In the genomic region with DNA sequence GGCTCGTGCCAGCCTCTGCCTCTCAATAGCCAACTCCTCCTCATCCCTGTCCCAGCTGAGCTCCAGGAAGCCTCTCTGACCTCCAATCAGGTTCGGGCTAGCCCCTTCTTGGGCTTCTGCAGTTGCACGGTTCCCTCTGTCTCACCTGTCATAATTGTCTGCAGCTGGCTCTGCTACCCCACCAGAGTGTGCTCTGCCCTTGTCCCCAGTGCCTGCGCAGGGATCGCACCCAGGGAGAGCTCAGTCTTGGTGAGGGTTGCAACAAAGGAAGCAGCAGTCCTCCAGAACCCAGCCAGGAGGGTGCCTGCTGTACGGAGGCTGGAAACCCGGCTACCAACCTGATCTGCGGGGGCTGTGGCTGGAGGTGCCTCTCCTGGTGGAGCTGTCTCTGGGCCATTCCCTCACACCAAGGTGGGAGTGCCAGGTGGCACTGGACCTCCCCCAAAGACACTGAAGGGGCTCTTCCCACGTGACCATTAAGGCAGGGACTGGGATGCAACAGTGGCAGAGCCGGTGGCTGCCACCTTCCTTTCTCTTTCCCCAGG, we compare ENCODE assay signal across 1 cellular context.
TF ChIP-seq lines count a peak whose summit lies in the region.

No MANE protein-coding gene starts in this region.

TF ChIP-seq in K562, 482 proteins besides CTCF, POLR2A, EP300 and RAD21 (continued from another document):
- TF ChIP-seq, protein P1, sequence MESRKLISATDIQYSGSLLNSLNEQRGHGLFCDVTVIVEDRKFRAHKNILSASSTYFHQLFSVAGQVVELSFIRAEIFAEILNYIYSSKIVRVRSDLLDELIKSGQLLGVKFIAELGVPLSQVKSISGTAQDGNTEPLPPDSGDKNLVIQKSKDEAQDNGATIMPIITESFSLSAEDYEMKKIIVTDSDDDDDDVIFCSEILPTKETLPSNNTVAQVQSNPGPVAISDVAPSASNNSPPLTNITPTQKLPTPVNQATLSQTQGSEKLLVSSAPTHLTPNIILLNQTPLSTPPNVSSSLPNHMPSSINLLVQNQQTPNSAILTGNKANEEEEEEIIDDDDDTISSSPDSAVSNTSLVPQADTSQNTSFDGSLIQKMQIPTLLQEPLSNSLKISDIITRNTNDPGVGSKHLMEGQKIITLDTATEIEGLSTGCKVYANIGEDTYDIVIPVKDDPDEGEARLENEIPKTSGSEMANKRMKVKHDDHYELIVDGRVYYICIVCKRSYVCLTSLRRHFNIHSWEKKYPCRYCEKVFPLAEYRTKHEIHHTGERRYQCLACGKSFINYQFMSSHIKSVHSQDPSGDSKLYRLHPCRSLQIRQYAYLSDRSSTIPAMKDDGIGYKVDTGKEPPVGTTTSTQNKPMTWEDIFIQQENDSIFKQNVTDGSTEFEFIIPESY (CRISPR knock-in tag; IDR thresholded peaks at IDR 0.05): no peak
- TF ChIP-seq, protein P2, sequence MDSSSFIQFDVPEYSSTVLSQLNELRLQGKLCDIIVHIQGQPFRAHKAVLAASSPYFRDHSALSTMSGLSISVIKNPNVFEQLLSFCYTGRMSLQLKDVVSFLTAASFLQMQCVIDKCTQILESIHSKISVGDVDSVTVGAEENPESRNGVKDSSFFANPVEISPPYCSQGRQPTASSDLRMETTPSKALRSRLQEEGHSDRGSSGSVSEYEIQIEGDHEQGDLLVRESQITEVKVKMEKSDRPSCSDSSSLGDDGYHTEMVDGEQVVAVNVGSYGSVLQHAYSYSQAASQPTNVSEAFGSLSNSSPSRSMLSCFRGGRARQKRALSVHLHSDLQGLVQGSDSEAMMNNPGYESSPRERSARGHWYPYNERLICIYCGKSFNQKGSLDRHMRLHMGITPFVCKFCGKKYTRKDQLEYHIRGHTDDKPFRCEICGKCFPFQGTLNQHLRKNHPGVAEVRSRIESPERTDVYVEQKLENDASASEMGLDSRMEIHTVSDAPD (CRISPR knock-in tag; IDR thresholded peaks at IDR 0.05): no peak
- TF ChIP-seq, protein P3, sequence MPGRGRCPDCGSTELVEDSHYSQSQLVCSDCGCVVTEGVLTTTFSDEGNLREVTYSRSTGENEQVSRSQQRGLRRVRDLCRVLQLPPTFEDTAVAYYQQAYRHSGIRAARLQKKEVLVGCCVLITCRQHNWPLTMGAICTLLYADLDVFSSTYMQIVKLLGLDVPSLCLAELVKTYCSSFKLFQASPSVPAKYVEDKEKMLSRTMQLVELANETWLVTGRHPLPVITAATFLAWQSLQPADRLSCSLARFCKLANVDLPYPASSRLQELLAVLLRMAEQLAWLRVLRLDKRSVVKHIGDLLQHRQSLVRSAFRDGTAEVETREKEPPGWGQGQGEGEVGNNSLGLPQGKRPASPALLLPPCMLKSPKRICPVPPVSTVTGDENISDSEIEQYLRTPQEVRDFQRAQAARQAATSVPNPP (IDR thresholded peaks at IDR 0.05; ENCODE audit: borderline replicate concordance, insufficient read depth, insufficient read length): no peak
- TF ChIP-seq, protein P4, sequence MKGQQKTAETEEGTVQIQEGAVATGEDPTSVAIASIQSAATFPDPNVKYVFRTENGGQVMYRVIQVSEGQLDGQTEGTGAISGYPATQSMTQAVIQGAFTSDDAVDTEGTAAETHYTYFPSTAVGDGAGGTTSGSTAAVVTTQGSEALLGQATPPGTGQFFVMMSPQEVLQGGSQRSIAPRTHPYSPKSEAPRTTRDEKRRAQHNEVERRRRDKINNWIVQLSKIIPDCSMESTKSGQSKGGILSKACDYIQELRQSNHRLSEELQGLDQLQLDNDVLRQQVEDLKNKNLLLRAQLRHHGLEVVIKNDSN (CRISPR knock-in tag; IDR thresholded peaks at IDR 0.05): 0 out of 2 replicates have a peak, but pooled peaks have one; percentile 41
- TF ChIP-seq, protein P5, sequence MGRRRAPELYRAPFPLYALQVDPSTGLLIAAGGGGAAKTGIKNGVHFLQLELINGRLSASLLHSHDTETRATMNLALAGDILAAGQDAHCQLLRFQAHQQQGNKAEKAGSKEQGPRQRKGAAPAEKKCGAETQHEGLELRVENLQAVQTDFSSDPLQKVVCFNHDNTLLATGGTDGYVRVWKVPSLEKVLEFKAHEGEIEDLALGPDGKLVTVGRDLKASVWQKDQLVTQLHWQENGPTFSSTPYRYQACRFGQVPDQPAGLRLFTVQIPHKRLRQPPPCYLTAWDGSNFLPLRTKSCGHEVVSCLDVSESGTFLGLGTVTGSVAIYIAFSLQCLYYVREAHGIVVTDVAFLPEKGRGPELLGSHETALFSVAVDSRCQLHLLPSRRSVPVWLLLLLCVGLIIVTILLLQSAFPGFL (CRISPR knock-in tag; IDR thresholded peaks at IDR 0.05): no peak
- TF ChIP-seq NR4A1 (CRISPR knock-in tag; IDR thresholded peaks at IDR 0.05): no peak
- no peak for TF ChIP-seq NR4A1 (tag; IDR thresholded peaks at IDR 0.05)
- TF ChIP-seq, protein P6, sequence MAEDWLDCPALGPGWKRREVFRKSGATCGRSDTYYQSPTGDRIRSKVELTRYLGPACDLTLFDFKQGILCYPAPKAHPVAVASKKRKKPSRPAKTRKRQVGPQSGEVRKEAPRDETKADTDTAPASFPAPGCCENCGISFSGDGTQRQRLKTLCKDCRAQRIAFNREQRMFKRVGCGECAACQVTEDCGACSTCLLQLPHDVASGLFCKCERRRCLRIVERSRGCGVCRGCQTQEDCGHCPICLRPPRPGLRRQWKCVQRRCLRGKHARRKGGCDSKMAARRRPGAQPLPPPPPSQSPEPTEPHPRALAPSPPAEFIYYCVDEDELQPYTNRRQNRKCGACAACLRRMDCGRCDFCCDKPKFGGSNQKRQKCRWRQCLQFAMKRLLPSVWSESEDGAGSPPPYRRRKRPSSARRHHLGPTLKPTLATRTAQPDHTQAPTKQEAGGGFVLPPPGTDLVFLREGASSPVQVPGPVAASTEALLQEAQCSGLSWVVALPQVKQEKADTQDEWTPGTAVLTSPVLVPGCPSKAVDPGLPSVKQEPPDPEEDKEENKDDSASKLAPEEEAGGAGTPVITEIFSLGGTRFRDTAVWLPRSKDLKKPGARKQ (CRISPR knock-in tag; IDR thresholded peaks at IDR 0.05): no peak
- TF ChIP-seq RB1 (IDR thresholded peaks at IDR 0.05; ENCODE audit: low read depth): no peak
- no peak for TF ChIP-seq NR2F6 (CRISPR knock-in tag; IDR thresholded peaks at IDR 0.05)
- no peak for TF ChIP-seq ILK (tag; IDR thresholded peaks at IDR 0.05; ENCODE audit: borderline replicate concordance, low read depth)
- TF ChIP-seq ZNF79 (CRISPR knock-in tag; IDR thresholded peaks at IDR 0.05; ENCODE audit: low read depth): no peak
- no peak for TF ChIP-seq MXI1 (IDR thresholded peaks at IDR 0.05; ENCODE audit: low read depth, low read length)
- no peak for TF ChIP-seq SMARCE1 (IDR thresholded peaks at IDR 0.05)
- TF ChIP-seq ZBTB7A (IDR thresholded peaks at IDR 0.05; ENCODE audit: borderline replicate concordance, control insufficient read depth, low read depth, low read length): no peak
- TF ChIP-seq, protein P7, sequence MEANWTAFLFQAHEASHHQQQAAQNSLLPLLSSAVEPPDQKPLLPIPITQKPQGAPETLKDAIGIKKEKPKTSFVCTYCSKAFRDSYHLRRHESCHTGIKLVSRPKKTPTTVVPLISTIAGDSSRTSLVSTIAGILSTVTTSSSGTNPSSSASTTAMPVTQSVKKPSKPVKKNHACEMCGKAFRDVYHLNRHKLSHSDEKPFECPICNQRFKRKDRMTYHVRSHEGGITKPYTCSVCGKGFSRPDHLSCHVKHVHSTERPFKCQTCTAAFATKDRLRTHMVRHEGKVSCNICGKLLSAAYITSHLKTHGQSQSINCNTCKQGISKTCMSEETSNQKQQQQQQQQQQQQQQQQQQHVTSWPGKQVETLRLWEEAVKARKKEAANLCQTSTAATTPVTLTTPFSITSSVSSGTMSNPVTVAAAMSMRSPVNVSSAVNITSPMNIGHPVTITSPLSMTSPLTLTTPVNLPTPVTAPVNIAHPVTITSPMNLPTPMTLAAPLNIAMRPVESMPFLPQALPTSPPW (CRISPR knock-in tag; IDR thresholded peaks at IDR 0.05): 0 out of 2 replicates have a peak, but pooled peaks have one; percentile 4
